ENCODE assay signal across 8 cellular contexts in genomic region chr18:80109676-80110078, GRCh38. TPM values are rescaled to one million over a fixed set of nuclear protein-coding genes. Genes with fewer than 3 reads are reported as not detected.
DNase-seq lines count a peak whose midpoint lies in the region; ATAC-seq, FAIRE-seq and TF ChIP-seq lines count a peak whose summit lies in the region.

No MANE protein-coding gene starts in this region.

- H3K9ac ChIP-seq in GM12878 (ENCODE audit: control insufficient read depth, insufficient read depth, low read length) (peak overlapping the region; percentile 79), iPS-15b (ENCODE audit: low read depth, low read length) (peak overlapping the region; percentile 51)

- no peaks in the 10 kb centered on the region for H4K20me1 ChIP-seq in GM12878 (ENCODE audit: control insufficient read depth, insufficient read depth)

- FAIRE-seq in GM12878 (lab: Jason Lieb, UNC), result no peak

- H3K27me3 ChIP-seq in GM12878 (replicated peaks in 1 of 2; ENCODE audit: control insufficient read depth in 2 of 2, insufficient read depth in 2 of 2, low read length in 1 of 2) (no peaks in the 10 kb centered on the region), iPS-15b (ENCODE audit: control insufficient read depth, insufficient read depth, low read length) (no peaks in the 10 kb centered on the region)

- WGBS in GM12878 (ENCODE audit: insufficient coverage, insufficient replicate concordance, low lambda C conversion rate, missing lambda C conversion rate), result 0% methylated on average over 17 of the region's 34 CpGs

- TF ChIP-seq EP300 in GM12878 (IDR thresholded peaks at IDR 0.05; ENCODE audit: borderline replicate concordance in 1 of 2, control insufficient read depth in 1 of 2, low read depth in 2 of 2, low read length in 2 of 2), result no peak

- CTCF ChIA-PET in GM12878 (lab: Yijun Ruan, JAX), result interaction anchor here (0.6 kb wide), 1 partner anchor 87 kb away, joined by 3 read pairs; no protein-coding TSS in a partner anchor

- no TSS peak for BruUV-seq in GM12878 (replicated peaks; lab: Mats Ljungman, UMichigan)

- SMC1A ChIA-PET in GM12878 (lab: Charles Lee; ENCODE audit: uncharacterized antibody, unreplicated experiment), result interaction anchor here (0.9 kb wide), 2 partner anchors 35 to 124 kb away, joined by 3 read pairs; no protein-coding TSS in a partner anchor

- intact Hi-C loops in GM12878 (cut with micrococcal nuclease; ENCODE audit: unreplicated experiment) (loop anchor here (2.0 to 5.0 kb wide), 2 partner anchors 147 to 431 kb away; partner anchors contain the start of genes CTDP1 and HSBP1L1), sciatic nerve (cut with DNase I) (no loop called here)

- H3K27ac ChIP-seq in GM12878 (ENCODE audit: control insufficient read depth, insufficient read depth), result peak overlapping the region; percentile 35; the same call in 1 of the 2 replicates

- RAD21 ChIA-PET in GM12878 (lab: Charles Lee; ENCODE audit: unreplicated experiment), result interaction anchor here (0.8 to 1.0 kb wide), 2 partner anchors 146 to 735 kb away, joined by 3 read pairs; no protein-coding TSS in a partner anchor

- ATAC-seq in HG02870 (IDR thresholded peaks at IDR 0.05; ENCODE audit: unreplicated experiment), result peak; percentile 21
- peak; percentile 11; the same call in 1 of the 3 replicates for ATAC-seq in GM12878
- peak; percentile 36 for ATAC-seq in sciatic nerve

- TF ChIP-seq POLR2A in GM12878 (IDR thresholded peaks at IDR 0.05; ENCODE audit: low read depth, low read length), result no peak

- TF ChIP-seq CTCF in AG09309 (IDR thresholded peaks at IDR 0.05; ENCODE audit: control insufficient read depth, insufficient read depth, low read depth, low read length, missing control alignments) (no peak), GM12864 (IDR thresholded peaks at IDR 0.05; ENCODE audit: low read depth, low read length, missing control alignments) (no peak), GM12878 (IDR thresholded peaks at IDR 0.05 in 2 of 3, conservative IDR thresholded peaks at IDR 0.05 in 1 of 3; ENCODE audit: control insufficient read depth in 2 of 3, extremely low read depth in 1 of 3, insufficient read depth in 1 of 3, low read depth in 3 of 3, low read length in 3 of 3) (no peak)

- no peaks in the 10 kb centered on the region for H3K9me3 ChIP-seq in GM12878 (replicated peaks; ENCODE audit: control insufficient read depth, insufficient read depth, low read length)
- H3K9me3 ChIP-seq in iPS-15b (ENCODE audit: control insufficient read depth, insufficient read depth, low read length), result no peaks in the 10 kb centered on the region

- H2AFZ ChIP-seq in GM12878 (ENCODE audit: control insufficient read depth, low read depth, low read length), result peak overlapping the region; percentile 58

- in situ Hi-C loops in GM12878 (cut with MboI), result no loop called here

- no peak for DNase-seq in AG09309 (ENCODE audit: low read depth)
- no peak for DNase-seq in GM12864 (ENCODE audit: low read depth)
- peak; percentile 28 for DNase-seq in NCI-H510A treated with DMSO at 0.1 percent for 48 hours (lab: John Stamatoyannopoulos, UW)
- no peak for DNase-seq in GM12878 (ENCODE audit: low read depth, low spot score)
- peak; percentile 72 for DNase-seq in sciatic nerve (ENCODE audit: low spot score)
- DNase-seq in SHP77 treated with DMSO at 0.1 percent for 48 hours (lab: John Stamatoyannopoulos, UW), result no peak

- TF ChIP-seq RAD21 in GM12878 (IDR thresholded peaks at IDR 0.05; ENCODE audit: insufficient read depth, low read depth, low read length), result no peak

- POLR2A ChIA-PET in GM12878 (lab: Charles Lee), result interaction anchor here (0.8 kb wide), 1 partner anchor 34 kb away, joined by 3 read pairs; no protein-coding TSS in a partner anchor

- peaks cover 46% of the 10 kb centered on the region for H3K79me2 ChIP-seq in GM12878 (ENCODE audit: control insufficient read depth, insufficient read depth, low read length)

- H3K4me2 ChIP-seq in GM12878 (ENCODE audit: control insufficient read depth, insufficient read depth), result peak overlapping the region; percentile 56

- H3K36me3 ChIP-seq in GM12878 (ENCODE audit: control insufficient read depth in 2 of 2, insufficient read depth in 2 of 2, low read length in 1 of 2), result no peaks in the 10 kb centered on the region
- H3K36me3 ChIP-seq in iPS-15b (ENCODE audit: control insufficient read depth, insufficient read depth, low read length), result no peaks in the 10 kb centered on the region

- H3K4me3 ChIP-seq in AG09309 (ENCODE audit: control insufficient read depth, low read depth, low read length) (peak overlapping the region; percentile 85), GM12864 (ENCODE audit: low read depth, low read length) (peak overlapping the region; percentile 90), GM12878 (peak overlapping the region; percentile 83), iPS-15b (ENCODE audit: low read depth, low read length) (peak overlapping the region; percentile 73)

- H3K4me1 ChIP-seq in GM12878 (ENCODE audit: control insufficient read depth, insufficient read depth, low read length) (peaks cover 19% of the 10 kb centered on the region), iPS-15b (ENCODE audit: control insufficient read depth, insufficient read depth, low read length) (peaks cover 20% of the 10 kb centered on the region)

TF ChIP-seq in GM12878, 131 proteins besides CTCF, POLR2A, EP300 and RAD21 (continues in another document):
- TF ChIP-seq PBX3 (IDR thresholded peaks at IDR 0.05; ENCODE audit: insufficient replicate concordance, low read depth, low read length) (peak; percentile 26), USF1 (IDR thresholded peaks at IDR 0.05; ENCODE audit: borderline replicate concordance, extremely low read length, insufficient read depth, low read depth, low read length) (peak; percentile 84), ZBTB4 (CRISPR knock-in tag; IDR thresholded peaks at IDR 0.05) (no peak), KLF5 (IDR thresholded peaks at IDR 0.05; ENCODE audit: partially characterized antibody) (no peak)

RNA-seq across cellular contexts. Expression of gene ADNP2, which starts 0.6 kb away (rescaled TPM):
- 18.5 and 22.4 TPM in 2 replicates for total RNA-seq in GM12878 (2013; cell fraction: nucleolus; rRNA removed)
- 18.0 and 18.6 TPM in 2 replicates for total RNA-seq in GM12878 (2014; rRNA removed)
- 16.2 and 17.8 TPM in 2 replicates for total RNA-seq in GM12878 (2014; rRNA removed; fragmentation: Illumina TruSeq; extraction: Trizol)
- total RNA-seq in GM12878 (2021), result 25.1 and 26.7 TPM in 2 replicates
- 10.7 TPM for polyA plus RNA-seq in GM12878 (2011; ENCODE audit: low read depth)
- 9.9 and 14.1 TPM in 2 replicates for polyA plus RNA-seq in GM12878 (2011; rRNA removed)
- 9.0 and 10.5 TPM in 2 replicates for polyA plus RNA-seq in GM12878 (2011; cell fraction: cytosol; rRNA removed)
- 7.1 and 9.9 TPM in 2 replicates for polyA plus RNA-seq in GM12878 (2011; cell fraction: nucleus; rRNA removed)
- polyA plus RNA-seq in GM12878 (2012), result 8.5 and 12.8 TPM in 2 replicates
- polyA plus RNA-seq in GM12878 (2014; fragmentation: Illumina TruSeq; extraction: Trizol), result 18.2 and 20.0 TPM in 2 replicates
- polyA plus RNA-seq in GM12878 (2014; fragmentation: Nextera tagmentation; extraction: Ambion mirVana), result 10 to 100 TPM in 1 of 2 experiments, 1 to 10 TPM in 1; 6.9 to 13.1 TPM
- polyA plus RNA-seq in GM12878 (2014; rRNA removed), result 12.8 and 13.0 TPM in 2 replicates
- polyA plus RNA-seq in GM12878 (2016; fragmentation: Nextera tagmentation; extraction: Ambion mirVana), result 1 to 10 TPM; 3.7 to 9.3 TPM
- 18.7 and 22.1 TPM in 2 replicates for polyA minus RNA-seq in GM12878 (2011; rRNA and poly(A)+ RNA removed)
- 7.6 and 9.5 TPM in 2 replicates for polyA minus RNA-seq in GM12878 (2011; cell fraction: cytosol; rRNA and poly(A)+ RNA removed)
- 5.7 and 9.7 TPM in 2 replicates for polyA minus RNA-seq in GM12878 (2011; cell fraction: nucleus; rRNA and poly(A)+ RNA removed)
- 21.0 TPM for total RNA-seq in sciatic nerve

Comparison
In these comparisons a context has a peak if more than half of its experiments do, and no peak if none do; other contexts are left out.
1. DNase-seq: peak in NCI-H510A treated with DMSO at 0.1 percent for 48 hours (single experiment) and sciatic nerve (single experiment); none in AG09309 (single experiment), GM12864 (single experiment), GM12878 (single experiment) and SHP77 treated with DMSO at 0.1 percent for 48 hours (single experiment).
2. Peak in every context shown above with its lines, with median percentiles within 50 percentile points of each other: H3K4me3 ChIP-seq and ATAC-seq.